Comparison of ENCODE assay signal across 22 cellular contexts in the genomic region with DNA sequence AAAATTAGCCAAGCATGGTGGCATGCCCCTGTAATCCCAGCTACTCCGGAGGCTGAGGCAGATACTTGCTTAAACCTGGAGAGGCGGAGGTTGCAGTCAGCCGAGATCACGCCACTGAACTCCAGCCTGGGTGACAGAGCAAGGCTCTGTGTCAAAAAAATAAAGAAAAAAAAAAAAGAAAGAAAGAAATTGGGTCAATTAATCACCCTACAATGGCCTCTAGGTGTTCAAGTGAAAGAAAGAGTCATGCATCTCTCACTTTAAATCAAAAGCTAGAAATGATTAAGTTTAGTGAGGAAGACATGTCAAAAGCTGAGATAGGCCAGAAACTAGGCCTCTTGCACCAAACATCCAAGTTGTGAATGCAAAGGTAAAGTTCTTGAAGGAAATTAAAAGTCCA. TPM values are rescaled to one million over a fixed set of nuclear protein-coding genes. Genes with fewer than 3 reads are reported as not detected.
DNase-seq lines count a peak whose midpoint lies in the region; ATAC-seq lines count a peak whose summit lies in the region.
"Had no signal": no experiment of that assay in that cellular context is flagged by ENCODE, and none has a peak within 500 bp of the region (broad histone marks: within the 10 kb centered on the region; RNA-seq: fewer than 3 reads in every experiment).

No MANE protein-coding gene starts in this region.

- peak; percentile 38 to 63 for ATAC-seq in activated T-cell treated with anti-CD3 and anti-CD28 coated beads, Interleukin-2, amount 50 U/mL, for 72 hours (replicated peaks in 1 of 2)
- peak; percentile 28 for ATAC-seq in activated T-helper 17 cell treated with anti-CD3 and anti-CD28 coated beads, Interleukin-2, amount 50 U/mL, for 72 hours (replicated peaks)
- ATAC-seq: GM12878 had no signal

- no peaks in the 10 kb centered on the region for H3K36me3 Mint-ChIP-seq in activated T-cell treated with anti-CD3 and anti-CD28 coated beads, Interleukin-2, amount 50 U/mL, for 72 hours (ENCODE audit: insufficient read depth in 2 of 2)
- no peaks in the 10 kb centered on the region for H3K36me3 Mint-ChIP-seq in activated T-helper 17 cell treated with anti-CD3 and anti-CD28 coated beads, Interleukin-2, amount 50 U/mL, for 72 hours (ENCODE audit: low read depth)
- H3K36me3 Mint-ChIP-seq: CD14-positive monocyte; CD4-positive, alpha-beta memory T cell; CD4-positive, CD25-positive, alpha-beta regulatory T cell; CD8-positive, alpha-beta memory T cell had no signal

- no peak for DNase-seq in activated T-cell treated with anti-CD3 and anti-CD28 coated beads, Interleukin-2, amount 50 U/mL, for 72 hours
- no peak for DNase-seq in activated T-cell treated with anti-CD3 and anti-CD28 coated beads, Interleukin-2, amount 50 U/mL, for 1 hour
- DNase-seq in HK-2 (ENCODE audit: unreplicated experiment) (no peak), globus pallidus (ENCODE audit: low spot score) (no peak)
- DNase-seq: 8988T; ACHN; BE2C; C1 segment of cervical spinal cord; CD4-positive, alpha-beta memory T cell; CD4-positive, CD25-positive, alpha-beta regulatory T cell; CD8-positive, alpha-beta memory T cell; COR-L47; DMS 273 treated with DMSO at 0.1 percent for 48 hours; DMS153; DMS53; DMS79; DND-41; EL; GDM1 had no signal

- H3K27me3 Mint-ChIP-seq in activated T-cell treated with anti-CD3 and anti-CD28 coated beads, Interleukin-2, amount 50 U/mL, for 72 hours (ENCODE audit: low read depth): no peaks in the 10 kb centered on the region
- H3K27me3 Mint-ChIP-seq in activated T-helper 17 cell treated with anti-CD3 and anti-CD28 coated beads, Interleukin-2, amount 50 U/mL, for 72 hours: no peaks in the 10 kb centered on the region
- H3K27me3 Mint-ChIP-seq: CD4-positive, alpha-beta memory T cell had no signal

- H3K4me1 Mint-ChIP-seq in activated T-cell treated with anti-CD3 and anti-CD28 coated beads, Interleukin-2, amount 50 U/mL, for 72 hours (ENCODE audit: low read depth): peaks cover 9% of the 10 kb centered on the region
- H3K4me1 Mint-ChIP-seq in activated T-helper 17 cell treated with anti-CD3 and anti-CD28 coated beads, Interleukin-2, amount 50 U/mL, for 72 hours: no peaks in the 10 kb centered on the region
- H3K4me1 Mint-ChIP-seq: CD4-positive, alpha-beta memory T cell; CD4-positive, CD25-positive, alpha-beta regulatory T cell; CD8-positive, alpha-beta memory T cell had no signal

- no peak overlapping the region for H3K27ac Mint-ChIP-seq in activated T-cell treated with anti-CD3 and anti-CD28 coated beads, Interleukin-2, amount 50 U/mL, for 72 hours
- no peak overlapping the region for H3K27ac Mint-ChIP-seq in activated T-helper 17 cell treated with anti-CD3 and anti-CD28 coated beads, Interleukin-2, amount 50 U/mL, for 72 hours
- H3K27ac Mint-ChIP-seq: CD14-positive monocyte; CD4-positive, CD25-positive, alpha-beta regulatory T cell; CD8-positive, alpha-beta memory T cell had no signal

- no peaks in the 10 kb centered on the region for H3K9me3 Mint-ChIP-seq in activated T-cell treated with anti-CD3 and anti-CD28 coated beads, Interleukin-2, amount 50 U/mL, for 72 hours
- no peaks in the 10 kb centered on the region for H3K9me3 Mint-ChIP-seq in activated T-helper 17 cell treated with anti-CD3 and anti-CD28 coated beads, Interleukin-2, amount 50 U/mL, for 72 hours
- H3K9me3 Mint-ChIP-seq: CD4-positive, CD25-positive, alpha-beta regulatory T cell; CD8-positive, alpha-beta memory T cell had no signal

- H3K4me3 Mint-ChIP-seq in activated T-cell treated with anti-CD3 and anti-CD28 coated beads, Interleukin-2, amount 50 U/mL, for 72 hours: no peak overlapping the region
- no peak overlapping the region for H3K4me3 Mint-ChIP-seq in activated T-helper 17 cell treated with anti-CD3 and anti-CD28 coated beads, Interleukin-2, amount 50 U/mL, for 72 hours
- H3K4me3 Mint-ChIP-seq: CD14-positive monocyte; CD4-positive, alpha-beta memory T cell; CD4-positive, CD25-positive, alpha-beta regulatory T cell; CD8-positive, alpha-beta memory T cell had no signal

RNA-seq across cellular contexts. Expression of a gene that starts 44.9 kb away (rescaled TPM):
- 10 to 100 TPM; 35.4 to 37.5 TPM for total RNA-seq in activated T-cell treated with anti-CD3 and anti-CD28 coated beads, Interleukin-2, amount 50 U/mL, for 72 hours
- 10 to 100 TPM; 31.5 to 36.9 TPM for total RNA-seq in activated T-helper 17 cell treated with anti-CD3 and anti-CD28 coated beads, Interleukin-2, amount 50 U/mL, for 72 hours
